In the genomic region with DNA sequence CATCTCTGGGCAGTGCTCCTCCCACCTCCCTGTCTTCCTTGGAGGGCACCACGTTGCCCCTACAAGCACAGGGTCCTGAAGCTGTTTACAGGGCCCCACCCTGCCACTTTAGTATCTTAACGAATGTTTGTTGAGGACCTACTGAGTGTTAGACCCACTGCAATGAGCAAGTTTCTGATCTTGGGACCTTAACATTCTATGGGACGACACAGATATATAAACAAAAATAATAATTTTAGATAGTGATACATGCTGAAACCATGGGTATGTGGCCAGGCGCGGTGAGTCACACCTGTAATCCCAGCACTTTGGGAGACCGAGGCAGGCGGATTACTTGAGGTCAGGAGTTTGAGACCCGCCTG, we compare ENCODE assay signal across 1 cellular context.
TF ChIP-seq lines count a peak whose summit lies in the region.

No MANE protein-coding gene starts in this region.

TF ChIP-seq in GM23338, 12 proteins besides CTCF, POLR2A, EP300 and RAD21:
- TF ChIP-seq, protein P1, sequence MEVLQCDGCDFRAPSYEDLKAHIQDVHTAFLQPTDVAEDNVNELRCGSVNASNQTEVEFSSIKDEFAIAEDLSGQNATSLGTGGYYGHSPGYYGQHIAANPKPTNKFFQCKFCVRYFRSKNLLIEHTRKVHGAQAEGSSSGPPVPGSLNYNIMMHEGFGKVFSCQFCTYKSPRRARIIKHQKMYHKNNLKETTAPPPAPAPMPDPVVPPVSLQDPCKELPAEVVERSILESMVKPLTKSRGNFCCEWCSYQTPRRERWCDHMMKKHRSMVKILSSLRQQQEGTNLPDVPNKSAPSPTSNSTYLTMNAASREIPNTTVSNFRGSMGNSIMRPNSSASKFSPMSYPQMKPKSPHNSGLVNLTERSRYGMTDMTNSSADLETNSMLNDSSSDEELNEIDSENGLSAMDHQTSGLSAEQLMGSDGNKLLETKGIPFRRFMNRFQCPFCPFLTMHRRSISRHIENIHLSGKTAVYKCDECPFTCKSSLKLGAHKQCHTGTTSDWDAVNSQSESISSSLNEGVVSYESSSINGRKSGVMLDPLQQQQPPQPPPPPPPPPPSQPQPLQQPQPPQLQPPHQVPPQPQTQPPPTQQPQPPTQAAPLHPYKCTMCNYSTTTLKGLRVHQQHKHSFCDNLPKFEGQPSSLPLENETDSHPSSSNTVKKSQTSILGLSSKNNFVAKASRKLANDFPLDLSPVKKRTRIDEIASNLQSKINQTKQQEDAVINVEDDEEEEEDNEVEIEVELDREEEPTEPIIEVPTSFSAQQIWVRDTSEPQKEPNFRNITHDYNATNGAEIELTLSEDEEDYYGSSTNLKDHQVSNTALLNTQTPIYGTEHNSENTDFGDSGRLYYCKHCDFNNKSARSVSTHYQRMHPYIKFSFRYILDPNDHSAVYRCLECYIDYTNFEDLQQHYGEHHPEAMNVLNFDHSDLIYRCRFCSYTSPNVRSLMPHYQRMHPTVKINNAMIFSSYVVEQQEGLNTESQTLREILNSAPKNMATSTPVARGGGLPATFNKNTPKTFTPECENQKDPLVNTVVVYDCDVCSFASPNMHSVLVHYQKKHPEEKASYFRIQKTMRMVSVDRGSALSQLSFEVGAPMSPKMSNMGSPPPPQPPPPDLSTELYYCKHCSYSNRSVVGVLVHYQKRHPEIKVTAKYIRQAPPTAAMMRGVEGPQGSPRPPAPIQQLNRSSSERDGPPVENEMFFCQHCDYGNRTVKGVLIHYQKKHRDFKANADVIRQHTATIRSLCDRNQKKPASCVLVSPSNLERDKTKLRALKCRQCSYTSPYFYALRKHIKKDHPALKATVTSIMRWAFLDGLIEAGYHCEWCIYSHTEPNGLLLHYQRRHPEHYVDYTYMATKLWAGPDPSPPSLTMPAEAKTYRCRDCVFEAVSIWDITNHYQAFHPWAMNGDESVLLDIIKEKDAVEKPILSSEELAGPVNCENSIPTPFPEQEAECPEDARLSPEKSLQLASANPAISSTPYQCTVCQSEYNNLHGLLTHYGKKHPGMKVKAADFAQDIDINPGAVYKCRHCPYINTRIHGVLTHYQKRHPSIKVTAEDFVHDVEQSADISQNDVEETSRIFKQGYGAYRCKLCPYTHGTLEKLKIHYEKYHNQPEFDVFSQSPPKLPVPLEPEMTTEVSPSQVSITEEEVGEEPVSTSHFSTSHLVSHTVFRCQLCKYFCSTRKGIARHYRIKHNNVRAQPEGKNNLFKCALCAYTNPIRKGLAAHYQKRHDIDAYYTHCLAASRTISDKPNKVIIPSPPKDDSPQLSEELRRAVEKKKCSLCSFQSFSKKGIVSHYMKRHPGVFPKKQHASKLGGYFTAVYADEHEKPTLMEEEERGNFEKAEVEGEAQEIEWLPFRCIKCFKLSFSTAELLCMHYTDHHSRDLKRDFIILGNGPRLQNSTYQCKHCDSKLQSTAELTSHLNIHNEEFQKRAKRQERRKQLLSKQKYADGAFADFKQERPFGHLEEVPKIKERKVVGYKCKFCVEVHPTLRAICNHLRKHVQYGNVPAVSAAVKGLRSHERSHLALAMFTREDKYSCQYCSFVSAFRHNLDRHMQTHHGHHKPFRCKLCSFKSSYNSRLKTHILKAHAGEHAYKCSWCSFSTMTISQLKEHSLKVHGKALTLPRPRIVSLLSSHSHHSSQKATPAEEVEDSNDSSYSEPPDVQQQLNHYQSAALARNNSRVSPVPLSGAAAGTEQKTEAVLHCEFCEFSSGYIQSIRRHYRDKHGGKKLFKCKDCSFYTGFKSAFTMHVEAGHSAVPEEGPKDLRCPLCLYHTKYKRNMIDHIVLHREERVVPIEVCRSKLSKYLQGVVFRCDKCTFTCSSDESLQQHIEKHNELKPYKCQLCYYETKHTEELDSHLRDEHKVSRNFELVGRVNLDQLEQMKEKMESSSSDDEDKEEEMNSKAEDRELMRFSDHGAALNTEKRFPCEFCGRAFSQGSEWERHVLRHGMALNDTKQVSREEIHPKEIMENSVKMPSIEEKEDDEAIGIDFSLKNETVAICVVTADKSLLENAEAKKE (CRISPR knock-in tag; IDR thresholded peaks at IDR 0.05): no peak
- no peak for TF ChIP-seq EZH2phosphoT487 (IDR thresholded peaks at IDR 0.05; ENCODE audit: unreplicated experiment)
- TF ChIP-seq ZNF331 (CRISPR knock-in tag; IDR thresholded peaks at IDR 0.05; ENCODE audit: low read depth): no peak
- TF ChIP-seq ZNF114 (CRISPR knock-in tag; IDR thresholded peaks at IDR 0.05): no peak
- TF ChIP-seq, protein P2, sequence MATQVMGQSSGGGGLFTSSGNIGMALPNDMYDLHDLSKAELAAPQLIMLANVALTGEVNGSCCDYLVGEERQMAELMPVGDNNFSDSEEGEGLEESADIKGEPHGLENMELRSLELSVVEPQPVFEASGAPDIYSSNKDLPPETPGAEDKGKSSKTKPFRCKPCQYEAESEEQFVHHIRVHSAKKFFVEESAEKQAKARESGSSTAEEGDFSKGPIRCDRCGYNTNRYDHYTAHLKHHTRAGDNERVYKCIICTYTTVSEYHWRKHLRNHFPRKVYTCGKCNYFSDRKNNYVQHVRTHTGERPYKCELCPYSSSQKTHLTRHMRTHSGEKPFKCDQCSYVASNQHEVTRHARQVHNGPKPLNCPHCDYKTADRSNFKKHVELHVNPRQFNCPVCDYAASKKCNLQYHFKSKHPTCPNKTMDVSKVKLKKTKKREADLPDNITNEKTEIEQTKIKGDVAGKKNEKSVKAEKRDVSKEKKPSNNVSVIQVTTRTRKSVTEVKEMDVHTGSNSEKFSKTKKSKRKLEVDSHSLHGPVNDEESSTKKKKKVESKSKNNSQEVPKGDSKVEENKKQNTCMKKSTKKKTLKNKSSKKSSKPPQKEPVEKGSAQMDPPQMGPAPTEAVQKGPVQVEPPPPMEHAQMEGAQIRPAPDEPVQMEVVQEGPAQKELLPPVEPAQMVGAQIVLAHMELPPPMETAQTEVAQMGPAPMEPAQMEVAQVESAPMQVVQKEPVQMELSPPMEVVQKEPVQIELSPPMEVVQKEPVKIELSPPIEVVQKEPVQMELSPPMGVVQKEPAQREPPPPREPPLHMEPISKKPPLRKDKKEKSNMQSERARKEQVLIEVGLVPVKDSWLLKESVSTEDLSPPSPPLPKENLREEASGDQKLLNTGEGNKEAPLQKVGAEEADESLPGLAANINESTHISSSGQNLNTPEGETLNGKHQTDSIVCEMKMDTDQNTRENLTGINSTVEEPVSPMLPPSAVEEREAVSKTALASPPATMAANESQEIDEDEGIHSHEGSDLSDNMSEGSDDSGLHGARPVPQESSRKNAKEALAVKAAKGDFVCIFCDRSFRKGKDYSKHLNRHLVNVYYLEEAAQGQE (IDR thresholded peaks at IDR 0.05; ENCODE audit: unreplicated experiment): no peak
- TF ChIP-seq STAT1 (IDR thresholded peaks at IDR 0.05; ENCODE audit: unreplicated experiment): no peak
- TF ChIP-seq CREB1 (CRISPR knock-in tag; IDR thresholded peaks at IDR 0.05; ENCODE audit: low read depth): no peak
- TF ChIP-seq EZH2 (IDR thresholded peaks at IDR 0.05; ENCODE audit: low read depth, unreplicated experiment): no peak
- TF ChIP-seq NANOG (IDR thresholded peaks at IDR 0.05; ENCODE audit: borderline replicate concordance): no peak
- TF ChIP-seq POLR2AphosphoS5 (IDR thresholded peaks at IDR 0.05; ENCODE audit: low read depth): no peak
- TF ChIP-seq JUNB (IDR thresholded peaks at IDR 0.05; ENCODE audit: unreplicated experiment): no peak
- TF ChIP-seq, protein P3, sequence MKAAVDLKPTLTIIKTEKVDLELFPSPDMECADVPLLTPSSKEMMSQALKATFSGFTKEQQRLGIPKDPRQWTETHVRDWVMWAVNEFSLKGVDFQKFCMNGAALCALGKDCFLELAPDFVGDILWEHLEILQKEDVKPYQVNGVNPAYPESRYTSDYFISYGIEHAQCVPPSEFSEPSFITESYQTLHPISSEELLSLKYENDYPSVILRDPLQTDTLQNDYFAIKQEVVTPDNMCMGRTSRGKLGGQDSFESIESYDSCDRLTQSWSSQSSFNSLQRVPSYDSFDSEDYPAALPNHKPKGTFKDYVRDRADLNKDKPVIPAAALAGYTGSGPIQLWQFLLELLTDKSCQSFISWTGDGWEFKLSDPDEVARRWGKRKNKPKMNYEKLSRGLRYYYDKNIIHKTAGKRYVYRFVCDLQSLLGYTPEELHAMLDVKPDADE (IDR thresholded peaks at IDR 0.05): no peak
